8 cellular contexts compared by ENCODE assay signal in genomic region chr21:44709426-44710293, GRCh38. TPM values are rescaled to one million over a fixed set of nuclear protein-coding genes. Genes with fewer than 3 reads are reported as not detected.
DNase-seq lines count a peak whose midpoint lies in the region; ATAC-seq, FAIRE-seq and TF ChIP-seq lines count a peak whose summit lies in the region.
"Had no signal": no experiment of that assay in that cellular context is flagged by ENCODE, and none has a peak within 500 bp of the region (broad histone marks: within the 10 kb centered on the region; RNA-seq: fewer than 3 reads in every experiment).

No MANE protein-coding gene starts in this region.

- peaks cover 79 to 84% of the 10 kb centered on the region in 2 experiments for H3K27me3 ChIP-seq in endothelial cell of umbilical vein (ENCODE audit: control insufficient read depth in 2 of 2, insufficient read depth in 2 of 2, low read length in 2 of 2)

- H3K4me1 Mint-ChIP-seq in osteocyte (ENCODE audit: unreplicated experiment): peaks cover 7% of the 10 kb centered on the region

- no peaks in the 10 kb centered on the region for H3K36me3 ChIP-seq in endothelial cell of umbilical vein (ENCODE audit: control insufficient read depth in 2 of 2, extremely low read depth in 1 of 2, insufficient read depth in 2 of 2, low read length in 2 of 2)

- FAIRE-seq in endothelial cell of umbilical vein (lab: Jason Lieb, UNC): no peak

- H3K9me3 ChIP-seq in endothelial cell of umbilical vein (replicated peaks; ENCODE audit: control insufficient read depth, insufficient read depth, low read length): no peaks in the 10 kb centered on the region

- peaks cover 5% of the 10 kb centered on the region for H3K4me1 ChIP-seq in endothelial cell of umbilical vein (ENCODE audit: control insufficient read depth, extremely low read depth, insufficient read depth, low read length)

- H3K4me3 Mint-ChIP-seq in osteocyte (ENCODE audit: unreplicated experiment): no peak overlapping the region

- no peaks in the 10 kb centered on the region for H3K36me3 Mint-ChIP-seq in osteocyte (ENCODE audit: unreplicated experiment)

- H3K79me2 ChIP-seq in endothelial cell of umbilical vein (ENCODE audit: control insufficient read depth, insufficient read depth, low read length): no peaks in the 10 kb centered on the region

- H3K27ac Mint-ChIP-seq in osteocyte (ENCODE audit: unreplicated experiment): no peak overlapping the region

- dilution Hi-C loops in endothelial cell of umbilical vein (cut with MboI; ENCODE audit: extremely low pct_ligation_motif_present, low sequenced_read_pairs): no loop called here

- POLR2A ChIA-PET in endothelial cell of umbilical vein (lab: Charles Lee): no interaction called here

- TF ChIP-seq POLR2A in endothelial cell of umbilical vein (IDR thresholded peaks at IDR 0.05; ENCODE audit: low read depth, low read length): no peak

- H4K20me1 ChIP-seq in endothelial cell of umbilical vein (replicated peaks; ENCODE audit: control insufficient read depth, extremely low read depth, insufficient read depth, low read length): no peaks in the 10 kb centered on the region

- H3K4me2 ChIP-seq in endothelial cell of umbilical vein (ENCODE audit: insufficient read depth, low read length): no peak overlapping the region

- DNase-seq in NCI-H1092 (lab: John Stamatoyannopoulos, UW): peak; percentile 94
- DNase-seq in NCI-H774 (lab: John Stamatoyannopoulos, UW): peak; percentile 1
- DNase-seq in endothelial cell of umbilical vein (ENCODE audit: low read depth, low spot score): no peak
- peak; percentile 78 for DNase-seq in osteocyte (ENCODE audit: extremely low spot score, unreplicated experiment)
- DNase-seq in cortex of kidney (lab: John Stamatoyannopoulos, UW): no peak
- no peak for DNase-seq in foreskin fibroblast

- no peak overlapping the region for H3K9ac ChIP-seq in endothelial cell of umbilical vein (replicated peaks; ENCODE audit: extremely low read depth, insufficient read depth, low read length)

- H2AFZ ChIP-seq in endothelial cell of umbilical vein (ENCODE audit: low read depth, low read length): no peak overlapping the region

- H3K9me1 ChIP-seq in endothelial cell of umbilical vein (replicated peaks; ENCODE audit: control insufficient read depth, extremely low read depth, insufficient read depth, low read length): no peaks in the 10 kb centered on the region

- H3K9me3 Mint-ChIP-seq in osteocyte (ENCODE audit: unreplicated experiment): no peaks in the 10 kb centered on the region

- no TSS peak for BruUV-seq in endothelial cell of umbilical vein (replicated peaks; lab: Mats Ljungman, UMichigan)

- ATAC-seq in GM18861 (IDR thresholded peaks at IDR 0.05; ENCODE audit: unreplicated experiment): no peak

- CTCF ChIA-PET in endothelial cell of umbilical vein (lab: Charles Lee): interaction anchor here (1.1 to 1.7 kb wide), 2 partner anchors 84 to 223 kb away, joined by 3 to 10 read pairs; no protein-coding TSS in a partner anchor

- H3K4me3 ChIP-seq in endothelial cell of umbilical vein (replicated peaks in 1 of 3; ENCODE audit: insufficient read depth in 1 of 3, low read depth in 1 of 3, low read length in 3 of 3) (no peak overlapping the region), foreskin fibroblast (ENCODE audit: low read depth in 1 of 2, low read length in 2 of 2) (no peak overlapping the region)

- intact Hi-C loops in endothelial cell of umbilical vein (cut with micrococcal nuclease): no loop called here

- H3K27me3 Mint-ChIP-seq in osteocyte (ENCODE audit: unreplicated experiment): peaks cover 73% of the 10 kb centered on the region

- H3K27ac ChIP-seq in endothelial cell of umbilical vein (ENCODE audit: insufficient read depth, low read depth, low read length): no peak overlapping the region

- TF ChIP-seq CTCF in endothelial cell of umbilical vein (IDR thresholded peaks at IDR 0.05; ENCODE audit: extremely low read depth in 1 of 2, insufficient read depth in 1 of 2, low read depth in 1 of 2, low read length in 2 of 2): no peak
- TF ChIP-seq CTCF in osteocyte (IDR thresholded peaks at IDR 0.05): no peak
- no peak for TF ChIP-seq CTCF in foreskin fibroblast (IDR thresholded peaks at IDR 0.05; ENCODE audit: low read depth, low read length)

TF ChIP-seq in endothelial cell of umbilical vein, 7 proteins besides CTCF, POLR2A, EP300 and RAD21:
- TF ChIP-seq GATA2 (IDR thresholded peaks at IDR 0.05; ENCODE audit: insufficient read depth, insufficient read length, low read depth, low read length) (no peak), POLR2AphosphoS5 (IDR thresholded peaks at IDR 0.05; ENCODE audit: insufficient read depth, low read depth, low read length) (no peak), EZH2 (IDR thresholded peaks at IDR 0.05; ENCODE audit: borderline replicate concordance, low read depth, low read length, severe bottlenecking) (peak; percentile 62)

RNA-seq across cellular contexts. Expression of gene TSPEAR, which starts 1.7 kb away (rescaled TPM):
- not detected in 2 replicates for total RNA-seq in endothelial cell of umbilical vein
- 0.01 TPM in 1 of 2 replicates, not detected in the other for polyA plus RNA-seq in endothelial cell of umbilical vein
- not detected in 2 replicates for polyA plus RNA-seq in endothelial cell of umbilical vein (2011; cell fraction: cytosol; rRNA removed)
- not detected in 2 replicates for polyA plus RNA-seq in endothelial cell of umbilical vein (2011; cell fraction: nucleus; rRNA removed)
- polyA plus RNA-seq in endothelial cell of umbilical vein (2012): 0.08 TPM in 1 of 2 replicates, not detected in the other
- polyA minus RNA-seq in endothelial cell of umbilical vein: not detected in 2 replicates
- not detected for polyA minus RNA-seq in endothelial cell of umbilical vein (2011; cell fraction: cytosol; rRNA and poly(A)+ RNA removed)
- not detected in 2 replicates for polyA minus RNA-seq in endothelial cell of umbilical vein (2011; cell fraction: nucleus; rRNA and poly(A)+ RNA removed)
- not detected in 2 replicates for total RNA-seq in osteocyte
- total RNA-seq: aorta had no signal
- polyA plus RNA-seq: aorta had no signal

RNA-seq across cellular contexts. Expression of gene KRTAP10-12, which starts 12.7 kb away (rescaled TPM):
- total RNA-seq in endothelial cell of umbilical vein: not detected in 2 replicates
- polyA plus RNA-seq in endothelial cell of umbilical vein: not detected in 2 replicates
- polyA plus RNA-seq in endothelial cell of umbilical vein (2011; cell fraction: cytosol; rRNA removed): not detected in 2 replicates
- polyA plus RNA-seq in endothelial cell of umbilical vein (2011; cell fraction: nucleus; rRNA removed): not detected in 2 replicates
- not detected in 2 replicates for polyA plus RNA-seq in endothelial cell of umbilical vein (2012)
- polyA minus RNA-seq in endothelial cell of umbilical vein: not detected in 2 replicates
- not detected for polyA minus RNA-seq in endothelial cell of umbilical vein (2011; cell fraction: cytosol; rRNA and poly(A)+ RNA removed)
- polyA minus RNA-seq in endothelial cell of umbilical vein (2011; cell fraction: nucleus; rRNA and poly(A)+ RNA removed): not detected in 2 replicates
- total RNA-seq in osteocyte: not detected in 2 replicates
- total RNA-seq: aorta had no signal
- polyA plus RNA-seq: aorta had no signal

RNA-seq across cellular contexts. Expression of gene KRTAP12-1, which starts 27.7 kb away (rescaled TPM):
- not detected in 2 replicates for total RNA-seq in endothelial cell of umbilical vein
- not detected in 2 replicates for polyA plus RNA-seq in endothelial cell of umbilical vein
- polyA plus RNA-seq in endothelial cell of umbilical vein (2011; cell fraction: cytosol; rRNA removed): not detected in 2 replicates
- not detected in 2 replicates for polyA plus RNA-seq in endothelial cell of umbilical vein (2011; cell fraction: nucleus; rRNA removed)
- polyA plus RNA-seq in endothelial cell of umbilical vein (2012): not detected in 2 replicates
- polyA minus RNA-seq in endothelial cell of umbilical vein: not detected in 2 replicates
- not detected for polyA minus RNA-seq in endothelial cell of umbilical vein (2011; cell fraction: cytosol; rRNA and poly(A)+ RNA removed)
- polyA minus RNA-seq in endothelial cell of umbilical vein (2011; cell fraction: nucleus; rRNA and poly(A)+ RNA removed): not detected in 2 replicates
- total RNA-seq in osteocyte: not detected in 2 replicates
- total RNA-seq: aorta had no signal
- polyA plus RNA-seq: aorta had no signal

RNA-seq across cellular contexts. Expression of gene KRTAP12-2, which starts 42.9 kb away (rescaled TPM):
- total RNA-seq in endothelial cell of umbilical vein (not detected in 2 replicates), osteocyte (not detected in 2 replicates)
- polyA plus RNA-seq in endothelial cell of umbilical vein: not detected in 2 replicates
- polyA plus RNA-seq in endothelial cell of umbilical vein (2011; cell fraction: cytosol; rRNA removed): not detected in 2 replicates
- polyA plus RNA-seq in endothelial cell of umbilical vein (2011; cell fraction: nucleus; rRNA removed): not detected in 2 replicates
- not detected in 2 replicates for polyA plus RNA-seq in endothelial cell of umbilical vein (2012)
- not detected in 2 replicates for polyA minus RNA-seq in endothelial cell of umbilical vein
- not detected for polyA minus RNA-seq in endothelial cell of umbilical vein (2011; cell fraction: cytosol; rRNA and poly(A)+ RNA removed)
- not detected in 2 replicates for polyA minus RNA-seq in endothelial cell of umbilical vein (2011; cell fraction: nucleus; rRNA and poly(A)+ RNA removed)
- total RNA-seq: aorta had no signal
- polyA plus RNA-seq: aorta had no signal

RNA-seq across cellular contexts. Expression of gene KRTAP12-3, which starts 51.9 kb away (rescaled TPM):
- total RNA-seq in endothelial cell of umbilical vein: not detected in 2 replicates
- not detected in 2 replicates for polyA plus RNA-seq in endothelial cell of umbilical vein
- not detected in 2 replicates for polyA plus RNA-seq in endothelial cell of umbilical vein (2011; cell fraction: cytosol; rRNA removed)
- not detected in 2 replicates for polyA plus RNA-seq in endothelial cell of umbilical vein (2011; cell fraction: nucleus; rRNA removed)
- not detected in 2 replicates for polyA plus RNA-seq in endothelial cell of umbilical vein (2012)
- not detected in 2 replicates for polyA minus RNA-seq in endothelial cell of umbilical vein
- not detected for polyA minus RNA-seq in endothelial cell of umbilical vein (2011; cell fraction: cytosol; rRNA and poly(A)+ RNA removed)
- polyA minus RNA-seq in endothelial cell of umbilical vein (2011; cell fraction: nucleus; rRNA and poly(A)+ RNA removed): not detected in 2 replicates
- total RNA-seq in osteocyte: not detected in 2 replicates
- total RNA-seq: aorta had no signal
- polyA plus RNA-seq: aorta had no signal

Comparison
In these comparisons a context has a peak if more than half of its experiments do, and no peak if none do; other contexts are left out.
1. DNase-seq: peak in NCI-H1092 (single experiment), NCI-H774 (single experiment) and osteocyte (single experiment); none in endothelial cell of umbilical vein (single experiment), cortex of kidney (single experiment) and foreskin fibroblast (0 of 2).